In the genomic region with DNA sequence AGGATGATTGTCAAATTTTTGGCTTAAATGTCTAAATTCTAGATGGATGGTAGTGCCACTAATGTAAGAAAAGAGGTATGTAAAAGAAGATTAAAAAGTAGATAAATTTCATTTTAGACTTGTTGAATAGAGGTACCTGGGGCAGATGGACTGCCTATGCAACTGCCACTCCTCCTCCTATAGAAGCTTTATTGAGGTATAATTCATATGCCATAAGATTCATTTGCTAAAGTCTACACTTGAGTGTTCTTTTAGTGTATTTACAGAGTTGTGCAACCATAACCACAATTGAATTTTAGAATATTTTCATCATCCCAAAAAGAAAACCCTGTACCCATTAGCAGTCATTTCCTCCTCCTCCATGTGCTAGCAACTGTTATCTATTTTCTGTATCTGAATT, we compare ENCODE assay signal across 17 cellular contexts.
A peak's percentile ranks its signal among the peaks of the same experiment; 100 is the strongest.
DNase-seq lines count a peak whose midpoint lies in the region; ATAC-seq and TF ChIP-seq lines count a peak whose summit lies in the region.
"Had no signal": no experiment of that assay in that cellular context is flagged by ENCODE, and none has a peak within 500 bp of the region (broad histone marks: within the 10 kb centered on the region; RNA-seq: fewer than 3 reads in every experiment).

No MANE protein-coding gene starts in this region.

- H2AK9ac ChIP-seq in IMR-90 (replicated peaks; ENCODE audit: low read depth, low read length, poor library complexity), result no peak overlapping the region

- H3K56ac ChIP-seq in IMR-90 (ENCODE audit: extremely low read depth, insufficient read depth, low read length), result no peak overlapping the region

- peaks cover 39% of the 10 kb centered on the region for H3K79me2 ChIP-seq in hepatocyte
- H3K79me2 ChIP-seq in smooth muscle cell (ENCODE audit: low read depth), result peaks cover 26% of the 10 kb centered on the region

- no peaks in the 10 kb centered on the region for H3F3A ChIP-seq in smooth muscle cell (ENCODE audit: low read depth)

- H2BK15ac ChIP-seq in IMR-90 (ENCODE audit: low read depth, low read length), result no peak overlapping the region

- peaks cover 0 to 7% of the 10 kb centered on the region in 2 experiments; a peak in 3 of 4 replicates for H3K79me1 ChIP-seq in IMR-90 (ENCODE audit: low read depth in 1 of 2, low read length in 2 of 2)

- dilution Hi-C loops in IMR-90 (cut with HindIII; ENCODE audit: low sequenced_read_pairs, unreplicated experiment), result no loop called here

- H3K9me3 ChIP-seq in IMR-90 (ENCODE audit: control insufficient read depth, insufficient read depth, low read length), result no peaks in the 10 kb centered on the region
- H3K9me3 ChIP-seq in RWPE2 (ENCODE audit: severe bottlenecking), result no peaks in the 10 kb centered on the region
- H3K9me3 ChIP-seq in hepatocyte (ENCODE audit: low read depth), result no peaks in the 10 kb centered on the region
- no peaks in the 10 kb centered on the region for H3K9me3 ChIP-seq in smooth muscle cell (replicated peaks; ENCODE audit: low read depth)

- H3K27ac ChIP-seq in IMR-90 (ENCODE audit: insufficient read depth, low read length), result no peak overlapping the region
- peak overlapping the region; percentile 64 for H3K27ac ChIP-seq in RWPE2 (ENCODE audit: poor library complexity, severe bottlenecking)
- peak overlapping the region; percentile 62 for H3K27ac ChIP-seq in hepatocyte
- H3K27ac ChIP-seq in smooth muscle cell (ENCODE audit: low read depth), result peak overlapping the region; percentile 53

- peaks cover 3% of the 10 kb centered on the region; the same call in 1 of the 2 replicates for H3K4me1 ChIP-seq in IMR-90 (ENCODE audit: control insufficient read depth, insufficient read depth, low read length)
- peaks cover 27% of the 10 kb centered on the region for H3K4me1 ChIP-seq in RWPE2 (ENCODE audit: insufficient read depth, poor library complexity, severe bottlenecking)
- H3K4me1 ChIP-seq in hepatocyte (ENCODE audit: insufficient read depth), result no peaks in the 10 kb centered on the region
- no peaks in the 10 kb centered on the region for H3K4me1 ChIP-seq in smooth muscle cell (ENCODE audit: low read depth)

- intact Hi-C loops in IMR-90 (cut with micrococcal nuclease), result no loop called here

- no TSS peak for BruUV-seq in IMR-90 (replicated peaks; lab: Mats Ljungman, UMichigan)

- H2BK120ac ChIP-seq in IMR-90 (ENCODE audit: low read depth, low read length), result no peak overlapping the region

- TF ChIP-seq CTCF in IMR-90 (conservative IDR thresholded peaks at IDR 0.05; ENCODE audit: low read depth, low read length), result no peak
- TF ChIP-seq CTCF in RWPE2 (IDR thresholded peaks at IDR 0.05; ENCODE audit: poor library complexity, severe bottlenecking), result no peak
- TF ChIP-seq CTCF in hepatocyte (IDR thresholded peaks at IDR 0.05; ENCODE audit: poor library complexity), result no peak
- TF ChIP-seq CTCF in smooth muscle cell (IDR thresholded peaks at IDR 0.05; ENCODE audit: borderline replicate concordance, insufficient read depth, poor library complexity, severe bottlenecking), result no peak

- H2BK5ac ChIP-seq in IMR-90 (ENCODE audit: low read depth, low read length, poor library complexity, severe bottlenecking), result no peak overlapping the region

- H3K36me3 ChIP-seq in IMR-90 (ENCODE audit: control insufficient read depth, insufficient read depth, low read length), result peaks cover 2% of the 10 kb centered on the region; the same call in 1 of the 2 replicates
- H3K36me3 ChIP-seq in RWPE2 (ENCODE audit: low read depth), result peaks cover 12% of the 10 kb centered on the region; the same call in 1 of the 2 replicates
- no peaks in the 10 kb centered on the region for H3K36me3 ChIP-seq in hepatocyte (replicated peaks; ENCODE audit: insufficient read depth, low read depth)
- H3K36me3 ChIP-seq in smooth muscle cell (ENCODE audit: low read depth), result no peaks in the 10 kb centered on the region

- H3K23ac ChIP-seq in IMR-90 (ENCODE audit: low read depth, low read length), result no peak overlapping the region

- no peak for ATAC-seq in IMR-90 (ENCODE audit: low read depth)
- ATAC-seq in RWPE2 (ENCODE audit: low read depth), result 0 out of 3 replicates have a peak, but pooled peaks have one; percentile 13
- ATAC-seq in HG03097 (IDR thresholded peaks at IDR 0.05; ENCODE audit: low FRiP score, unreplicated experiment), result no peak
- ATAC-seq: Panc1 had no signal

- no peaks in the 10 kb centered on the region for H4K20me1 ChIP-seq in IMR-90 (ENCODE audit: insufficient read depth, low read length)
- H4K20me1 ChIP-seq in hepatocyte (ENCODE audit: insufficient read depth, poor library complexity, severe bottlenecking), result peaks cover 18% of the 10 kb centered on the region
- peaks cover 54% of the 10 kb centered on the region for H4K20me1 ChIP-seq in smooth muscle cell (ENCODE audit: low read depth)

- no peaks in the 10 kb centered on the region for H3K9me2 ChIP-seq in hepatocyte (replicated peaks; ENCODE audit: insufficient read depth)

- no peak overlapping the region for H3K14ac ChIP-seq in IMR-90 (replicated peaks; ENCODE audit: low read depth, low read length)

- POLR2A ChIA-PET in IMR-90 (lab: Charles Lee; ENCODE audit: unreplicated experiment), result no interaction called here

- CTCF ChIA-PET in IMR-90 (lab: Yijun Ruan, JAX), result no interaction called here

- no peak overlapping the region for H2AK5ac ChIP-seq in IMR-90 (ENCODE audit: low read depth, low read length)

- in situ Hi-C loops in IMR-90 (cut with MboI; ENCODE audit: low sequenced_read_pairs), result no loop called here

- H3K4me3 ChIP-seq in IMR-90 (ENCODE audit: insufficient read depth, low read depth, low read length), result no peak overlapping the region
- H3K4me3 ChIP-seq in RWPE2 (ENCODE audit: severe bottlenecking), result no peak overlapping the region
- H3K4me3 ChIP-seq in hepatocyte, result no peak overlapping the region
- H3K4me3 ChIP-seq in smooth muscle cell, result no peak overlapping the region

- H2BK20ac ChIP-seq in IMR-90 (ENCODE audit: low read depth, low read length), result no peak overlapping the region

- H3K4ac ChIP-seq in IMR-90 (ENCODE audit: low read depth, low read length), result no peak overlapping the region

- no peak overlapping the region for H3K18ac ChIP-seq in IMR-90 (ENCODE audit: low read depth, low read length)

- no peak overlapping the region for H2AFZ ChIP-seq in IMR-90 (replicated peaks; ENCODE audit: low read length, poor library complexity)
- no peak overlapping the region for H2AFZ ChIP-seq in hepatocyte
- no peak overlapping the region for H2AFZ ChIP-seq in smooth muscle cell (ENCODE audit: low read depth)

- no peak overlapping the region for H4K8ac ChIP-seq in IMR-90 (ENCODE audit: low read depth in 2 of 2, low read length in 2 of 2)

- H3K27me3 ChIP-seq in IMR-90 (ENCODE audit: control insufficient read depth, insufficient read depth, low read length) (no peaks in the 10 kb centered on the region), RWPE2 (ENCODE audit: insufficient read depth, poor library complexity, severe bottlenecking) (no peaks in the 10 kb centered on the region), hepatocyte (no peaks in the 10 kb centered on the region), smooth muscle cell (ENCODE audit: low read depth) (no peaks in the 10 kb centered on the region)

- no peak for TF ChIP-seq POLR2A in IMR-90 (IDR thresholded peaks at IDR 0.05; ENCODE audit: low read depth, low read length)

- TF ChIP-seq RAD21 in IMR-90 (IDR thresholded peaks at IDR 0.05; ENCODE audit: low read length), result no peak

- H3K4me2 ChIP-seq in IMR-90 (ENCODE audit: low read depth, low read length) (no peak overlapping the region), hepatocyte (no peak overlapping the region), smooth muscle cell (no peak overlapping the region)

- no peak overlapping the region for H4K5ac ChIP-seq in IMR-90 (ENCODE audit: low read depth, low read length)

- H4K91ac ChIP-seq in IMR-90 (ENCODE audit: insufficient read depth, low read depth, low read length), result no peak overlapping the region

- H3K9ac ChIP-seq in IMR-90 (ENCODE audit: low read depth, low read length) (no peak overlapping the region), smooth muscle cell (ENCODE audit: low read depth) (no peak overlapping the region)

- DNase-seq in IMR-90 (no peak), RWPE2 (ENCODE audit: low spot score) (no peak), hepatocyte (ENCODE audit: low spot score) (no peak), smooth muscle cell (lab: John Stamatoyannopoulos, UW; ENCODE audit: unreplicated experiment) (no peak), HPDE6-E6E7 (ENCODE audit: extremely low spot score) (no peak)
- no peak for DNase-seq in stimulated activated CD4-positive, alpha-beta T cell treated with anti-CD3 and anti-CD28 coated beads, Interleukin-1b, Interleukin-23, amount 100 ng/mL, for 48 hours
- DNase-seq: DMS 273 treated with DMSO at 0.1 percent for 48 hours, GDM1, H7, Karpas-422, NCI-H1417, NCI-H187, NCI-H2107, NCI-H510A treated with DMSO at 0.1 percent for 48 hours, NCI-H82 had no signal

- H3K9me1 ChIP-seq in IMR-90 (ENCODE audit: insufficient read depth, low read length), result no peaks in the 10 kb centered on the region

TF ChIP-seq in IMR-90, 13 proteins besides CTCF, POLR2A, EP300 and RAD21:
- no peak for TF ChIP-seq BHLHE40 (IDR thresholded peaks at IDR 0.05; ENCODE audit: low read depth, low read length)
- peak; percentile 46; the same call in 1 of the 2 replicates for TF ChIP-seq CEBPB (IDR thresholded peaks at IDR 0.05; ENCODE audit: low read depth, low read length)
